8 cellular contexts compared by ENCODE assay signal in genomic region chr19:16470541-16470910, GRCh38. TPM values are rescaled to one million over a fixed set of nuclear protein-coding genes. Genes with fewer than 3 reads are reported as not detected.
DNase-seq lines count a peak whose midpoint lies in the region; ATAC-seq and TF ChIP-seq lines count a peak whose summit lies in the region.

No MANE protein-coding gene starts in this region.

- no peak overlapping the region for H2BK20ac ChIP-seq in IMR-90 (ENCODE audit: low read depth, low read length)

- in situ Hi-C loops in IMR-90 (cut with MboI; ENCODE audit: low sequenced_read_pairs): no loop called here

- peak overlapping the region; percentile 94 for H3K4me2 ChIP-seq in BLaER1
- peak overlapping the region; percentile 100 for H3K4me2 ChIP-seq in IMR-90 (ENCODE audit: low read depth, low read length)

- H2BK120ac ChIP-seq in IMR-90 (ENCODE audit: low read depth, low read length): no peak overlapping the region

- H3K36me3 ChIP-seq in BLaER1 (peaks cover 29% of the 10 kb centered on the region), IMR-90 (ENCODE audit: control insufficient read depth, insufficient read depth, low read length) (no peaks in the 10 kb centered on the region), breast epithelium (no peaks in the 10 kb centered on the region), muscle layer of duodenum (ENCODE audit: control insufficient read depth in 1 of 2, insufficient read depth in 2 of 2, low read length in 2 of 2) (no peaks in the 10 kb centered on the region)

- H3K9me3 ChIP-seq in BLaER1 (0 out of 2 replicates have a peak, but pooled peaks cover 6% of the 10 kb centered on the region), IMR-90 (ENCODE audit: control insufficient read depth, insufficient read depth, low read length) (no peaks in the 10 kb centered on the region), breast epithelium (no peaks in the 10 kb centered on the region), muscle layer of duodenum (ENCODE audit: control insufficient read depth in 1 of 2, low read length in 2 of 2) (no peaks in the 10 kb centered on the region)

- no peak for TF ChIP-seq RAD21 in IMR-90 (IDR thresholded peaks at IDR 0.05; ENCODE audit: low read length)

- TF ChIP-seq POLR2A in IMR-90 (IDR thresholded peaks at IDR 0.05; ENCODE audit: low read depth, low read length) (no peak), breast epithelium (IDR thresholded peaks at IDR 0.05) (no peak)

- TF ChIP-seq CTCF in IMR-90 (conservative IDR thresholded peaks at IDR 0.05; ENCODE audit: low read depth, low read length): no peak
- no peak for TF ChIP-seq CTCF in breast epithelium (IDR thresholded peaks at IDR 0.05)

- H2BK15ac ChIP-seq in IMR-90 (ENCODE audit: low read depth, low read length): no peak overlapping the region

- H3K4me3 ChIP-seq in BLaER1: peak overlapping the region; percentile 99
- H3K4me3 ChIP-seq in IMR-90 (ENCODE audit: insufficient read depth, low read depth, low read length): peak overlapping the region; percentile 85; the same call in 1 of the 2 replicates
- H3K4me3 ChIP-seq in breast epithelium: peak overlapping the region; percentile 77 to 96 (median 95)
- peak overlapping the region; percentile 88 to 92 for H3K4me3 ChIP-seq in muscle layer of duodenum (ENCODE audit: low read depth in 1 of 2, low read length in 2 of 2)

- H2AK5ac ChIP-seq in IMR-90 (ENCODE audit: low read depth, low read length): no peak overlapping the region

- peak overlapping the region; percentile 93 for H3K9ac ChIP-seq in BLaER1
- peak overlapping the region; percentile 50 for H3K9ac ChIP-seq in IMR-90 (ENCODE audit: low read depth, low read length)

- H4K5ac ChIP-seq in IMR-90 (ENCODE audit: low read depth, low read length): no peak overlapping the region

- H4K20me1 ChIP-seq in BLaER1 (peaks cover 61% of the 10 kb centered on the region), IMR-90 (ENCODE audit: insufficient read depth, low read length) (peaks cover 51% of the 10 kb centered on the region)

- WGBS in IMR-90 (ENCODE audit: extremely low coverage in 2 of 2, insufficient read length in 1 of 2), 2 experiments: no CpG with 5 or more reads among the region's 7 CpGs

- dilution Hi-C loops in IMR-90 (cut with HindIII; ENCODE audit: low sequenced_read_pairs, unreplicated experiment): no loop called here

- CTCF ChIA-PET in IMR-90 (lab: Yijun Ruan, JAX): no interaction called here

- peaks cover 43% of the 10 kb centered on the region for H3K4me1 ChIP-seq in BLaER1
- H3K4me1 ChIP-seq in IMR-90 (ENCODE audit: control insufficient read depth, insufficient read depth, low read length): peaks cover 6% of the 10 kb centered on the region; the same call in 1 of the 2 replicates
- no peaks in the 10 kb centered on the region for H3K4me1 ChIP-seq in breast epithelium
- H3K4me1 ChIP-seq in muscle layer of duodenum (ENCODE audit: control insufficient read depth in 1 of 2, insufficient read depth in 2 of 2, low read length in 2 of 2): peaks cover 6 to 24% of the 10 kb centered on the region in 2 donors

- H3K56ac ChIP-seq in IMR-90 (ENCODE audit: extremely low read depth, insufficient read depth, low read length): no peak overlapping the region

- intact Hi-C loops in IMR-90 (cut with micrococcal nuclease): loop anchor here (5.0 kb wide), 1 partner anchor 33 kb away; no protein-coding TSS in a partner anchor
- intact Hi-C loops in breast epithelium (cut with DNase I; ENCODE audit: low total_unique reads): no loop called here

- no peak overlapping the region for H3K4ac ChIP-seq in IMR-90 (ENCODE audit: low read depth, low read length)

- no peak overlapping the region for H3K18ac ChIP-seq in IMR-90 (ENCODE audit: low read depth, low read length)

- no peaks in the 10 kb centered on the region for H3K27me3 ChIP-seq in BLaER1
- H3K27me3 ChIP-seq in IMR-90 (ENCODE audit: control insufficient read depth, insufficient read depth, low read length): no peaks in the 10 kb centered on the region
- H3K27me3 ChIP-seq in breast epithelium: no peaks in the 10 kb centered on the region
- H3K27me3 ChIP-seq in muscle layer of duodenum (ENCODE audit: low read depth, low read length): no peaks in the 10 kb centered on the region

- no peaks in the 10 kb centered on the region; the same call in 1 of the 2 replicates for H3K9me1 ChIP-seq in IMR-90 (ENCODE audit: insufficient read depth, low read length)

- no peak overlapping the region for H2AFZ ChIP-seq in IMR-90 (replicated peaks; ENCODE audit: low read length, poor library complexity)

- no peak overlapping the region for H2BK5ac ChIP-seq in IMR-90 (ENCODE audit: low read depth, low read length, poor library complexity, severe bottlenecking)

- H3K23ac ChIP-seq in IMR-90 (ENCODE audit: low read depth, low read length): peak overlapping the region; percentile 81

- DNase-seq in IMR-90 (no peak), breast epithelium (ENCODE audit: low spot score in 2 of 2) (no peak), SIG-M5 treated with dmso at 0.1 percent for 504 hours (lab: John Stamatoyannopoulos, UW; ENCODE audit: unreplicated experiment) (no peak), dedifferentiated amniotic fluid mesenchymal stem cell (ENCODE audit: extremely low spot score) (no peak)
- no peak for DNase-seq in stimulated activated CD4-positive, alpha-beta T cell treated with anti-CD3 and anti-CD28 coated beads, Interleukin-12 subunit alpha, Interleukin-12 subunit beta, amount 100 ng/mL, for 4 hours

- no peak overlapping the region for H4K91ac ChIP-seq in IMR-90 (ENCODE audit: insufficient read depth, low read depth, low read length)

- no peak overlapping the region for H4K8ac ChIP-seq in IMR-90 (ENCODE audit: low read depth in 2 of 2, low read length in 2 of 2)

- H2AK9ac ChIP-seq in IMR-90 (replicated peaks; ENCODE audit: low read depth, low read length, poor library complexity): no peak overlapping the region

- H3K79me1 ChIP-seq in IMR-90 (ENCODE audit: low read depth in 1 of 2, low read length in 2 of 2): peaks cover 20 to 51% of the 10 kb centered on the region in 2 experiments

- ATAC-seq in IMR-90 (ENCODE audit: low read depth) (no peak), GM18870 (IDR thresholded peaks at IDR 0.05; ENCODE audit: unreplicated experiment) (no peak)

- H3K27ac ChIP-seq in BLaER1 (no peak overlapping the region), IMR-90 (ENCODE audit: insufficient read depth, low read length) (no peak overlapping the region), breast epithelium (peak overlapping the region in 1 of 2 donors; percentile 96), muscle layer of duodenum (ENCODE audit: low read length) (no peak overlapping the region)

- H3K14ac ChIP-seq in IMR-90 (replicated peaks; ENCODE audit: low read depth, low read length): no peak overlapping the region; the same call in 1 of the 2 replicates

- POLR2A ChIA-PET in IMR-90 (lab: Charles Lee; ENCODE audit: unreplicated experiment): no interaction called here

- no TSS peak for BruUV-seq in IMR-90 (replicated peaks; lab: Mats Ljungman, UMichigan)

TF ChIP-seq in IMR-90, 13 proteins besides CTCF, POLR2A, EP300 and RAD21:
- no peak for TF ChIP-seq RCOR1 (IDR thresholded peaks at IDR 0.05; ENCODE audit: insufficient replicate concordance, low read length)
- no peak for TF ChIP-seq MAFK (IDR thresholded peaks at IDR 0.05; ENCODE audit: low read depth, low read length)
- TF ChIP-seq RFX5 (IDR thresholded peaks at IDR 0.05; ENCODE audit: low read depth, low read length): no peak
- TF ChIP-seq USF2 (IDR thresholded peaks at IDR 0.05; ENCODE audit: low read depth, low read length): no peak
- TF ChIP-seq NFE2L2 (IDR thresholded peaks at IDR 0.05; ENCODE audit: low read depth, low read length): no peak
- TF ChIP-seq SMC3 (IDR thresholded peaks at IDR 0.05; ENCODE audit: low read depth, low read length): no peak

RNA-seq across cellular contexts. Expression of gene EPS15L1, which starts 1.2 kb away (rescaled TPM):
- total RNA-seq in IMR-90 (2012; rRNA removed) (7.5 and 9.2 TPM in 2 replicates), breast epithelium (10 to 100 TPM; 17.3 to 40.2 (median 31.8) TPM)
- polyA plus RNA-seq in IMR-90 (2012; rRNA removed): 21.7 and 22.1 TPM in 2 replicates
- 13.0 and 16.4 TPM in 2 replicates for polyA plus RNA-seq in IMR-90 (2012; cell fraction: cytosol; rRNA removed)
- polyA plus RNA-seq in IMR-90 (2012; cell fraction: nucleus; rRNA removed; ENCODE audit: low replicate concordance): 24.6 and 32.5 TPM in 2 replicates

RNA-seq across cellular contexts. Expression of gene CALR3, which starts 25.4 kb away (rescaled TPM):
- not detected in 2 replicates for total RNA-seq in IMR-90 (2012; rRNA removed)
- polyA plus RNA-seq in IMR-90 (2012; rRNA removed): not detected in 2 replicates
- not detected in 2 replicates for polyA plus RNA-seq in IMR-90 (2012; cell fraction: cytosol; rRNA removed)
- 0.06 TPM in 1 of 2 replicates, not detected in the other for polyA plus RNA-seq in IMR-90 (2012; cell fraction: nucleus; rRNA removed; ENCODE audit: low replicate concordance)
- not detected for total RNA-seq in breast epithelium

RNA-seq across cellular contexts. Expression of gene C19orf44, which starts 25.7 kb away (rescaled TPM):
- total RNA-seq in IMR-90 (2012; rRNA removed) (1.4 and 1.7 TPM in 2 replicates), breast epithelium (10 to 100 TPM in 1 of 3 donors, 1 to 10 TPM in 2; 5.9 to 11.1 (median 6.4) TPM)
- polyA plus RNA-seq in IMR-90 (2012; rRNA removed): 3.8 and 4.1 TPM in 2 replicates
- 1.8 and 3.0 TPM in 2 replicates for polyA plus RNA-seq in IMR-90 (2012; cell fraction: cytosol; rRNA removed)
- 8.5 and 9.5 TPM in 2 replicates for polyA plus RNA-seq in IMR-90 (2012; cell fraction: nucleus; rRNA removed; ENCODE audit: low replicate concordance)
